In genomic region chr13:64529874-64530485, GRCh38 we compare ENCODE assay signal across 7 cellular contexts.
DNase-seq lines count a peak whose midpoint lies in the region; ATAC-seq and TF ChIP-seq lines count a peak whose summit lies in the region.

No MANE protein-coding gene starts in this region.

- no peak overlapping the region for H3K27ac ChIP-seq in ascending aorta

- no peaks in the 10 kb centered on the region for H3K9me3 ChIP-seq in ascending aorta

- CTCF ChIA-PET in GM10248 (lab: Yijun Ruan, JAX): interaction anchor here (1.3 to 1.5 kb wide), 2 partner anchors 10 to 15 kb away, joined by 3 to 4 read pairs; no protein-coding TSS in a partner anchor

- H3K4me1 ChIP-seq in ascending aorta: no peaks in the 10 kb centered on the region

- H3K4me3 ChIP-seq in ascending aorta: no peak overlapping the region

- POLR2A ChIA-PET in GM10248 (lab: Yijun Ruan, JAX): no interaction called here

- ATAC-seq in HG03159 (IDR thresholded peaks at IDR 0.05; ENCODE audit: unreplicated experiment) (peak; percentile 66), GM21447 (IDR thresholded peaks at IDR 0.05; ENCODE audit: unreplicated experiment) (no peak), GM19467 (IDR thresholded peaks at IDR 0.05; ENCODE audit: unreplicated experiment) (no peak), GM21737 (IDR thresholded peaks at IDR 0.05; ENCODE audit: unreplicated experiment) (no peak)

- peak; percentile 30 for TF ChIP-seq CTCF in GM10248 (IDR thresholded peaks at IDR 0.05; ENCODE audit: control extremely low read depth, extremely low read depth, low read depth, missing control alignments)
- peak in 2 of 3 experiments; percentile 21 to 24 for TF ChIP-seq CTCF in ascending aorta (IDR thresholded peaks at IDR 0.05)

- peak; percentile 7 for DNase-seq in GM10248 (ENCODE audit: extremely low spot score)
- no peak for DNase-seq in ascending aorta (ENCODE audit: low spot score in 2 of 2)
- DNase-seq in myocyte (ENCODE audit: low read depth): peak; percentile 22

- no peaks in the 10 kb centered on the region for H3K27me3 ChIP-seq in ascending aorta

- H3K36me3 ChIP-seq in ascending aorta: no peaks in the 10 kb centered on the region

- intact Hi-C loops in ascending aorta (cut with DNase I): no loop called here

Comparison
In these comparisons a context has a peak if more than half of its experiments do, and no peak if none do; other contexts are left out.
1. DNase-seq: peak in GM10248 (single experiment) and myocyte (single experiment); none in ascending aorta (0 of 2).